15 cellular contexts compared by ENCODE assay signal in genomic region chr4:118417325-118417724, GRCh38.
DNase-seq lines count a peak whose midpoint lies in the region; ATAC-seq and TF ChIP-seq lines count a peak whose summit lies in the region.
"Had no signal": no experiment of that assay in that cellular context is flagged by ENCODE, and none has a peak within 500 bp of the region (broad histone marks: within the 10 kb centered on the region; RNA-seq: fewer than 3 reads in every experiment).

No MANE protein-coding gene starts in this region.

- no peak overlapping the region for H3K27ac ChIP-seq in RWPE1
- H3K27ac ChIP-seq: SK-N-MC had no signal

- no peaks in the 10 kb centered on the region for H3K36me3 Mint-ChIP-seq in naive thymus-derived CD8-positive, alpha-beta T cell
- H3K36me3 Mint-ChIP-seq: IgD-negative memory B cell, WTC11 had no signal

- peak; percentile 28 for DNase-seq in AG09319 (ENCODE audit: extremely low read depth, low read depth)
- peak; percentile 73 for DNase-seq in RWPE1 (ENCODE audit: low spot score)
- peak; percentile 34 for DNase-seq in fibroblast of the aortic adventitia (ENCODE audit: low read depth)
- DNase-seq in foreskin melanocyte = no peak
- DNase-seq in naive thymus-derived CD8-positive, alpha-beta T cell = no peak
- no peak for DNase-seq in DMS153 (lab: John Stamatoyannopoulos, UW)
- DNase-seq: activated CD8-positive, alpha-beta memory T cell treated with anti-CD3 and anti-CD28 coated beads, Interleukin-2, amount 50 U/mL, for 48 hours; activated naive CD8-positive, alpha-beta T cell treated with anti-CD3 and anti-CD28 coated beads, Interleukin-2, amount 50 U/mL, for 24 hours; BE2C; NCI-H2029 had no signal

- TF ChIP-seq CTCF in AG09319 (IDR thresholded peaks at IDR 0.05; ENCODE audit: low read depth, low read length) = no peak
- no peak for TF ChIP-seq CTCF in RWPE1 (conservative IDR thresholded peaks at IDR 0.05; ENCODE audit: low read depth)
- no peak for TF ChIP-seq CTCF in fibroblast of the aortic adventitia (IDR thresholded peaks at IDR 0.05; ENCODE audit: insufficient read depth, low read length)

- H3K4me1 Mint-ChIP-seq in naive thymus-derived CD8-positive, alpha-beta T cell = no peaks in the 10 kb centered on the region
- H3K4me1 Mint-ChIP-seq: activated naive CD8-positive, alpha-beta T cell treated with anti-CD3 and anti-CD28 coated beads, Interleukin-2, amount 50 U/mL, for 24 hours had no signal

- CTCF ChIA-PET in RWPE1 (lab: Yijun Ruan, JAX) = no interaction called here

- no peak overlapping the region for H3K27ac Mint-ChIP-seq in naive thymus-derived CD8-positive, alpha-beta T cell
- H3K27ac Mint-ChIP-seq: activated naive CD8-positive, alpha-beta T cell treated with anti-CD3 and anti-CD28 coated beads, Interleukin-2, amount 50 U/mL, for 24 hours; IgD-negative memory B cell; WTC11 had no signal

- H3K9me3 Mint-ChIP-seq in naive thymus-derived CD8-positive, alpha-beta T cell = no peaks in the 10 kb centered on the region
- H3K9me3 Mint-ChIP-seq: activated naive CD8-positive, alpha-beta T cell treated with anti-CD3 and anti-CD28 coated beads, Interleukin-2, amount 50 U/mL, for 24 hours; IgD-negative memory B cell; WTC11 had no signal

- no peak overlapping the region for H3K4me3 ChIP-seq in fibroblast of the aortic adventitia (ENCODE audit: low read depth, low read length)
- H3K4me3 ChIP-seq: SK-N-MC had no signal

- H3K27me3 Mint-ChIP-seq in naive thymus-derived CD8-positive, alpha-beta T cell = peaks cover 0 to 6% (median 4%) of the 10 kb centered on the region in 5 donors

- ATAC-seq in GM21717 (IDR thresholded peaks at IDR 0.05; ENCODE audit: unreplicated experiment) = peak; percentile 89
- ATAC-seq in naive thymus-derived CD8-positive, alpha-beta T cell = no peak
- no peak for ATAC-seq in HG02623 (IDR thresholded peaks at IDR 0.05; ENCODE audit: unreplicated experiment)
- ATAC-seq: activated naive CD8-positive, alpha-beta T cell treated with anti-CD3 and anti-CD28 coated beads, Interleukin-2, amount 50 U/mL, for 24 hours; WTC11 had no signal

- no peak overlapping the region for H3K4me3 Mint-ChIP-seq in naive thymus-derived CD8-positive, alpha-beta T cell
- H3K4me3 Mint-ChIP-seq: activated naive CD8-positive, alpha-beta T cell treated with anti-CD3 and anti-CD28 coated beads, Interleukin-2, amount 50 U/mL, for 24 hours; WTC11 had no signal

- POLR2A ChIA-PET in RWPE1 (lab: Yijun Ruan, JAX; ENCODE audit: low non-redundant PET) = no interaction called here
- POLR2A ChIA-PET in naive thymus-derived CD8-positive, alpha-beta T cell (lab: Charles Lee) = no interaction called here

Comparison
In these comparisons a context has a peak if more than half of its experiments do, and no peak if none do; other contexts are left out.
1. DNase-seq: peak in AG09319 (single experiment), RWPE1 (single experiment) and fibroblast of the aortic adventitia (single experiment); none in foreskin melanocyte (single experiment), naive thymus-derived CD8-positive, alpha-beta T cell (0 of 10) and DMS153 (single experiment).